16 cellular contexts compared by ENCODE assay signal in the genomic region with DNA sequence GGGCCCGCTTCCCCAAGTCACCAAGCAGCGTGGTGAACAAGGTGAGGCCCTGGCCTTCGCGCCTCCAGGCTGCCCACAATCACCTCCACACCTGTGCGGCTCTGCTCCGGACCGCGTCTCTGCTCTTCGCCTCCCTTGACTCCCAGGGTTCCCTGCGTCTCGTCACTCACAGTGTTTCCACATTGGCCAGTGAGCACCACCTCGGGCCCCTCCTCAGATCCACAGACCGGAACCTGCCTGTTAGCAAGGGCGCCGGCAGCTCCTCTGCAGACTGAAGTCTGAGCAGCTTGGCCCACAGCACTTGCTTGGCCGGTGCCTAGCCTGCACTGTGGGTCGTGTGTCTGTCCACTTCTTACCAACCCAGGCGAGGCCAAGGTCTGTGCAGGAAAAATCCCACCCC.
"Had no signal": no experiment of that assay in that cellular context is flagged by ENCODE, and none has a peak within 500 bp of the region (broad histone marks: within the 10 kb centered on the region; RNA-seq: fewer than 3 reads in every experiment).

No MANE protein-coding gene starts in this region.

- H3K27ac ChIP-seq: esophagus muscularis mucosa had no signal

- H3K4me3 ChIP-seq: esophagus muscularis mucosa, spleen had no signal

- H3K4me1 ChIP-seq: esophagus muscularis mucosa had no signal

- DNase-seq: activated CD4-positive, alpha-beta T cell treated with anti-CD3 and anti-CD28 coated beads, Interleukin-2, amount 50 U/mL, for 1 hour; activated CD4-positive, CD25-positive, alpha-beta regulatory T cell treated with anti-CD3 and anti-CD28 coated beads, Interleukin-2, amount 50 U/mL, for 72 hours; activated effector memory CD4-positive, alpha-beta T cell treated with anti-CD3 and anti-CD28 coated beads, Interleukin-2, amount 50 U/mL, for 16 hours; activated T-cell treated with anti-CD3 and anti-CD28 coated beads, Interleukin-2, amount 50 U/mL, for 72 hours; amniotic stem cell; effector CD8-positive, alpha-beta T cell; mesendoderm; retina; spleen; stimulated activated CD4-positive, alpha-beta T cell treated with anti-CD3 and anti-CD28 coated beads, Interleukin-4, amount 100 ng/mL, for 4 hours; stimulated activated naive CD4-positive, alpha-beta T cell; T-helper 1 cell; T1000 had no signal

- H3K36me3 Mint-ChIP-seq: activated naive CD4-positive, alpha-beta T cell treated with anti-CD3 and anti-CD28 coated beads, Interleukin-2, amount 50 U/mL, for 72 hours had no signal

- H3K4me3 Mint-ChIP-seq: activated T-cell treated with anti-CD3 and anti-CD28 coated beads, Interleukin-2, amount 50 U/mL, for 72 hours; dendritic cell treated with granulocyte-macrophage colony-stimulating factor and Interleukin-4, amounts not matched to agents 40 ng/mL and 50 ng/mL, for 4 days had no signal

- H3K27me3 Mint-ChIP-seq: dendritic cell treated with granulocyte-macrophage colony-stimulating factor and Interleukin-4, amounts not matched to agents 40 ng/mL and 50 ng/mL, for 4 days had no signal

- H3K36me3 ChIP-seq: esophagus muscularis mucosa, spleen had no signal

- H3K9me3 ChIP-seq: esophagus muscularis mucosa, spleen had no signal

- H3K27ac Mint-ChIP-seq: activated naive CD4-positive, alpha-beta T cell treated with anti-CD3 and anti-CD28 coated beads, Interleukin-2, amount 50 U/mL, for 72 hours; activated T-cell treated with anti-CD3 and anti-CD28 coated beads, Interleukin-2, amount 50 U/mL, for 72 hours; dendritic cell treated with granulocyte-macrophage colony-stimulating factor and Interleukin-4, amounts not matched to agents 40 ng/mL and 50 ng/mL, for 4 days had no signal

- ATAC-seq: activated naive CD4-positive, alpha-beta T cell treated with anti-CD3 and anti-CD28 coated beads, Interleukin-2, amount 50 U/mL, for 72 hours; activated T-cell treated with anti-CD3 and anti-CD28 coated beads, Interleukin-2, amount 50 U/mL, for 72 hours had no signal

- H3K9me3 Mint-ChIP-seq: activated naive CD4-positive, alpha-beta T cell treated with anti-CD3 and anti-CD28 coated beads, Interleukin-2, amount 50 U/mL, for 72 hours; activated T-cell treated with anti-CD3 and anti-CD28 coated beads, Interleukin-2, amount 50 U/mL, for 72 hours; dendritic cell treated with granulocyte-macrophage colony-stimulating factor and Interleukin-4, amounts not matched to agents 40 ng/mL and 50 ng/mL, for 4 days had no signal
